ENCODE assay signal across 2 cellular contexts in genomic region chr10:42637648-42638052, GRCh38.
TF ChIP-seq lines count a peak whose summit lies in the region.

No MANE protein-coding gene starts in this region.

TF ChIP-seq in SK-N-SH, 30 proteins besides CTCF, POLR2A, EP300 and RAD21 (continued from another document):
- TF ChIP-seq POLR2AphosphoS5 (IDR thresholded peaks at IDR 0.05; ENCODE audit: low read depth, low read length): no peak
- no peak for TF ChIP-seq FOXJ3 (CRISPR knock-in tag; IDR thresholded peaks at IDR 0.05)
- TF ChIP-seq RXRA (IDR thresholded peaks at IDR 0.05; ENCODE audit: borderline replicate concordance, low read depth): no peak
TF ChIP-seq in SK-N-SH: peak in this region for 0.

TF ChIP-seq in SK-N-SH treated with all-trans-retinoic acid at 6 μM for 48 hours, 23 proteins besides CTCF, POLR2A, EP300 and RAD21 (continued from another document):
- TF ChIP-seq TSHZ2 (CRISPR knock-in tag; IDR thresholded peaks at IDR 0.05) (no peak), OSR1 (CRISPR knock-in tag; IDR thresholded peaks at IDR 0.05) (no peak), PATZ1 (CRISPR knock-in tag; IDR thresholded peaks at IDR 0.05; ENCODE audit: borderline replicate concordance) (no peak), ZNF8 (CRISPR knock-in tag; IDR thresholded peaks at IDR 0.05) (no peak), POU6F1 (CRISPR knock-in tag; IDR thresholded peaks at IDR 0.05; ENCODE audit: borderline replicate concordance, low read depth) (no peak), ZFP30 (CRISPR knock-in tag; IDR thresholded peaks at IDR 0.05) (no peak)
